In genomic region chr10:113666682-113667252, GRCh38 we compare ENCODE assay signal across 11 cellular contexts. TPM values are rescaled to one million over a fixed set of nuclear protein-coding genes. Genes with fewer than 3 reads are reported as not detected.
DNase-seq lines count a peak whose midpoint lies in the region; ATAC-seq and TF ChIP-seq lines count a peak whose summit lies in the region.
"Had no signal": no experiment of that assay in that cellular context is flagged by ENCODE, and none has a peak within 500 bp of the region (broad histone marks: within the 10 kb centered on the region; RNA-seq: fewer than 3 reads in every experiment).

No MANE protein-coding gene starts in this region.

- no peak overlapping the region for H3K27ac Mint-ChIP-seq in CD14-positive monocyte
- H3K27ac Mint-ChIP-seq in T-cell, result no peak overlapping the region

- intact Hi-C loops in CD14-positive monocyte (cut with micrococcal nuclease), result no loop called here

- CTCF ChIA-PET in T-cell (lab: Charles Lee), result interaction anchor here in 1 of 2 donors (0.7 kb wide), 1 partner anchor 554 kb away, joined by 3 read pairs; no protein-coding TSS in a partner anchor

- peak; percentile 76 for ATAC-seq in GM21526 (IDR thresholded peaks at IDR 0.05; ENCODE audit: low FRiP score, unreplicated experiment)
- peak; percentile 87 for ATAC-seq in HG03565 (IDR thresholded peaks at IDR 0.05; ENCODE audit: unreplicated experiment)
- no peak for ATAC-seq in T-cell (replicated peaks in 1 of 4)

- H3K36me3 Mint-ChIP-seq in CD14-positive monocyte, result no peaks in the 10 kb centered on the region
- H3K36me3 Mint-ChIP-seq in T-cell, result peaks cover 5% of the 10 kb centered on the region

- no peak overlapping the region for H3K4me3 Mint-ChIP-seq in CD14-positive monocyte
- no peak overlapping the region for H3K4me3 Mint-ChIP-seq in T-cell

- TF ChIP-seq CTCF in GM13976 (IDR thresholded peaks at IDR 0.05; ENCODE audit: borderline replicate concordance, control extremely low read depth, extremely low read depth, insufficient read depth, missing control alignments) (no peak), CD14-positive monocyte (IDR thresholded peaks at IDR 0.05) (no peak)

- H3K27me3 Mint-ChIP-seq in CD14-positive monocyte (ENCODE audit: low read depth in 3 of 3) (peaks cover 0 to 5% (median 4%) of the 10 kb centered on the region in 3 donors), T-cell (peaks cover 13 to 18% of the 10 kb centered on the region in 2 donors)

- DNase-seq in GM13976 (ENCODE audit: low spot score) (peak; percentile 57), dedifferentiated amniotic fluid mesenchymal stem cell (ENCODE audit: extremely low spot score) (peak; percentile 14), NCI-H128 (lab: John Stamatoyannopoulos, UW; ENCODE audit: unreplicated experiment) (no peak), CD14-positive monocyte (ENCODE audit: low spot score) (no peak), DMS153 treated with DMSO at 0.1 percent for 48 hours (lab: John Stamatoyannopoulos, UW; ENCODE audit: unreplicated experiment) (no peak), T-cell (no peak)
- DNase-seq: activated CD4-positive, alpha-beta T cell treated with anti-CD3 and anti-CD28 coated beads, Interleukin-2, amount 50 U/mL, for 1 hour; MM.1S had no signal

- POLR2A ChIA-PET in T-cell (lab: Charles Lee), result no interaction called here

- peaks cover 4 to 18% (median 9%) of the 10 kb centered on the region in 7 donors for H3K9me3 Mint-ChIP-seq in CD14-positive monocyte
- peaks cover 0 to 14% (median 5%) of the 10 kb centered on the region in 3 donors for H3K9me3 Mint-ChIP-seq in T-cell

- in situ Hi-C loops in GM13976 (cut with MboI; ENCODE audit: low sequenced_read_pairs, unreplicated experiment), result no loop called here

- H3K4me1 Mint-ChIP-seq in CD14-positive monocyte (peaks cover 9% of the 10 kb centered on the region), T-cell (no peaks in the 10 kb centered on the region)

RNA-seq across cellular contexts. Expression of gene NRAP, which starts 2.9 kb away (rescaled TPM):
- polyA plus RNA-seq in CD14-positive monocyte, result not detected
- not detected for total RNA-seq in T-cell
- total RNA-seq: pulmonary artery endothelial cell had no signal

RNA-seq across cellular contexts. Expression of gene CASP7, which starts 12.9 kb away (rescaled TPM):
- 10 to 100 TPM; 16.0 to 26.1 TPM for polyA plus RNA-seq in CD14-positive monocyte
- 10 to 100 TPM in 4 of 5 donors, 1 to 10 TPM in 1; 9.7 to 15.9 (median 13.9) TPM for total RNA-seq in T-cell

Comparison
In these comparisons a context has a peak if more than half of its experiments do, and no peak if none do; other contexts are left out.
1. DNase-seq: peak in GM13976 (single experiment) and dedifferentiated amniotic fluid mesenchymal stem cell (single experiment); none in NCI-H128 (single experiment), CD14-positive monocyte (single experiment), DMS153 treated with DMSO at 0.1 percent for 48 hours (single experiment) and T-cell (0 of 34).
2. ATAC-seq: peak in GM21526 (single experiment) and HG03565 (single experiment); none in T-cell (0 of 4).